9 cellular contexts compared by ENCODE assay signal in the genomic region with DNA sequence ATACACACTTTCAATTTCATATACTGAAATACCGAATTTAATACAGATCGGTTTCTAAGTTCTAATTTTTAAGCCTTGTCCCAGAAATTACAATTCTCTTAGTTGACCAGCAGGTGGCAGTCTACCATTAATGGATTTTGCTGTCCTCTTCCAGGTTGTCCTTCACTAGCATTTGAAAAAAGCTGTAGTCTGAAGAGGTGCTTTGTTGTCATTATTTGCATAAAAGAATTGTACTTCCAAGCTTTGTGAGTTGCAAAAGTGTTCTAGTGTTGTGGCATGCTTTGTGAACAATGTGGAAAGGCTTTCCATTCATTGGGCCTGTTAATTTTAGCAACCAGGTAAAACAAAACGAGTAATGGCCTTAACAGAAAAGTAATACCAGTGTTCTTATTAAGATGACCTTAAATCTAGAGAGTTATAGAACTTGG.
DNase-seq lines count a peak whose midpoint lies in the region; ATAC-seq lines count a peak whose summit lies in the region.
"Had no signal": no experiment of that assay in that cellular context is flagged by ENCODE, and none has a peak within 500 bp of the region (broad histone marks: within the 10 kb centered on the region; RNA-seq: fewer than 3 reads in every experiment).

No MANE protein-coding gene starts in this region.

- DNase-seq in activated CD4-positive, alpha-beta T cell treated with anti-CD3 and anti-CD28 coated beads for 36 hours = peak; percentile 36
- DNase-seq in activated CD4-positive, alpha-beta T cell treated with anti-CD3 and anti-CD28 coated beads, Interleukin-2, amount 50 U/mL, for 4 hours = no peak
- peak; percentile 34 for DNase-seq in MV-4-11 (lab: John Stamatoyannopoulos, UW)
- DNase-seq in SK-MEL-5 (ENCODE audit: low read depth, low spot score) = peak; percentile 82
- peak; percentile 36 for DNase-seq in fibroblast of gingiva (ENCODE audit: low read depth)
- peak; percentile 66 for DNase-seq in pons (ENCODE audit: low spot score)
- DNase-seq in activated CD4-positive, CD25-positive, alpha-beta regulatory T cell treated with anti-CD3 and anti-CD28 coated beads, Interleukin-2, amount 50 U/mL, for 72 hours = no peak

- intact Hi-C loops in activated CD4-positive, alpha-beta T cell treated with anti-CD3 and anti-CD28 coated beads for 36 hours (cut with DNase I, micrococcal nuclease) = loop anchor here (2.0 to 5.0 kb wide), 4 partner anchors 122 to 1088 kb away; no protein-coding TSS in a partner anchor

- in situ Hi-C loops in SK-MEL-5 (cut with HindIII; ENCODE audit: low pct_unique_long_range_greater_than_20kb, low sequenced_read_pairs) = no loop called here

- H3K4me3 Mint-ChIP-seq in activated CD4-positive, alpha-beta T cell treated with anti-CD3 and anti-CD28 coated beads for 36 hours = no peak overlapping the region
- H3K4me3 Mint-ChIP-seq: stimulated activated naive CD8-positive, alpha-beta T cell treated with anti-CD3 and anti-CD28 coated beads, Interleukin-15, amount 100 ng/mL, for 72 hours had no signal

- no peak overlapping the region for H3K27ac Mint-ChIP-seq in activated CD4-positive, alpha-beta T cell treated with anti-CD3 and anti-CD28 coated beads for 36 hours
- H3K27ac Mint-ChIP-seq: stimulated activated naive CD8-positive, alpha-beta T cell treated with anti-CD3 and anti-CD28 coated beads, Interleukin-15, amount 100 ng/mL, for 72 hours had no signal

- H3K4me1 Mint-ChIP-seq in activated CD4-positive, alpha-beta T cell treated with anti-CD3 and anti-CD28 coated beads for 36 hours = no peaks in the 10 kb centered on the region
- H3K4me1 Mint-ChIP-seq: stimulated activated naive CD8-positive, alpha-beta T cell treated with anti-CD3 and anti-CD28 coated beads, Interleukin-15, amount 100 ng/mL, for 72 hours had no signal

- H3K36me3 Mint-ChIP-seq in activated CD4-positive, alpha-beta T cell treated with anti-CD3 and anti-CD28 coated beads for 36 hours (ENCODE audit: low read depth) = no peaks in the 10 kb centered on the region

- ATAC-seq in activated CD4-positive, alpha-beta T cell treated with anti-CD3 and anti-CD28 coated beads for 36 hours = no peak
- ATAC-seq in GM21515 (IDR thresholded peaks at IDR 0.05; ENCODE audit: unreplicated experiment) = peak; percentile 69
- ATAC-seq: stimulated activated naive CD8-positive, alpha-beta T cell treated with anti-CD3 and anti-CD28 coated beads, Interleukin-15, amount 100 ng/mL, for 72 hours had no signal

- H3K9me3 Mint-ChIP-seq in activated CD4-positive, alpha-beta T cell treated with anti-CD3 and anti-CD28 coated beads for 36 hours (ENCODE audit: low read depth) = no peaks in the 10 kb centered on the region
- H3K9me3 Mint-ChIP-seq: stimulated activated naive CD8-positive, alpha-beta T cell treated with anti-CD3 and anti-CD28 coated beads, Interleukin-15, amount 100 ng/mL, for 72 hours had no signal

- CTCF ChIA-PET in activated CD4-positive, alpha-beta T cell treated with anti-CD3 and anti-CD28 coated beads for 36 hours (lab: Charles Lee) = interaction anchor here (0.6 to 1.1 kb wide), 2 partner anchors 25 to 204 kb away, joined by 3 to 4 read pairs; no protein-coding TSS in a partner anchor

- no peaks in the 10 kb centered on the region for H3K27me3 Mint-ChIP-seq in activated CD4-positive, alpha-beta T cell treated with anti-CD3 and anti-CD28 coated beads for 36 hours
- H3K27me3 Mint-ChIP-seq: stimulated activated naive CD8-positive, alpha-beta T cell treated with anti-CD3 and anti-CD28 coated beads, Interleukin-15, amount 100 ng/mL, for 72 hours had no signal

- POLR2A ChIA-PET in activated CD4-positive, alpha-beta T cell treated with anti-CD3 and anti-CD28 coated beads for 36 hours (lab: Charles Lee) = no interaction called here

Comparison
In these comparisons a context has a peak if more than half of its experiments do, and no peak if none do; other contexts are left out.
1. DNase-seq: peak in activated CD4-positive, alpha-beta T cell treated with anti-CD3 and anti-CD28 coated beads for 36 hours (single experiment), MV-4-11 (single experiment), SK-MEL-5 (single experiment), fibroblast of gingiva (single experiment) and pons (single experiment); none in activated CD4-positive, alpha-beta T cell treated with anti-CD3 and anti-CD28 coated beads, Interleukin-2, amount 50 U/mL, for 4 hours (0 of 2) and activated CD4-positive, CD25-positive, alpha-beta regulatory T cell treated with anti-CD3 and anti-CD28 coated beads, Interleukin-2, amount 50 U/mL, for 72 hours (single experiment).